ENCODE assay signal across 9 cellular contexts in the genomic region with DNA sequence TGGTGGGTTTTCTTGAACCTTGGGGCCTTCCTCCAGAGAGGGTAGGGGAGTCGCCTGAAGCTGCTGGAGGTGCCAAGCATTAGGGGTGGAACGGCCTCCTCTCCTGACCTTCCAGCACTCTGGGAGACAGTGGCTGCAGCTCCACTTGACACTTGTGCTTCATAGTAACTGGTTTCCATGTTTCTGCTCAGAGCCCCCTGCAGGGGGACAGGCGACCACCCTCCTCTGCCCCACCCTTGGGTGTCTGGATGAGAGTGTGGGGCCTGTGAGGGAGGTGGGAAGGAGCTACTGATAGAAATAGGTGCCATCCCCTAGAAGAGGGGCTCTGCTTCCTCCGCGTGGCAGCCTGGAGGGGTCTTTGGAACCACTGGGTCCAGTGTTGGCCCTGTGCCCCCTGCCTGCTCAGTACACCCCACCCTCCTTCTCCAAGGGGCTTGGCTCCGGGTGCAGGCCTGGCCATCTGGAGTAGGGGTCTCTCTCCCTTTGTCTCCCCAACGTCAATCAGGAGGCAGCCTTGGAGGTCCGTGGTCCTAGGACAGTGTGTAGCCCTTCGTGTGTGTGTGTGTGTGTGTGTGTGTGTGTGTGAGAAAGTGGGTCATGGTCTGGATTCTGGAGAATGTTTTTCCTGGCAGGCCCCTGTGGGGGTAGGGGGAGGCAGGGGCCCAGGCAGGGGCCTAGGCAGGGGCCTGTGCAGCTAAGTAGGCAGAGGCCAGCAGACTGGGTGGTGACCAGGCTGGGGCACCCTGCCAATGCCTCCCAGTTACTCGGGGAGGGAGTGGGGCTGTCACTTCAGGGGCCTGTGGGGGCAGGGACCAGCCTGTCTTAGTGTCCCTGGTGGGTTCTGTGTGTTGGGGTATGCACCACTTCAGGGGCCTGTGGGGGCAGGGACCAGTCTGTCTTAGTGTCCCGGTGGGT. TPM values are rescaled to one million over a fixed set of nuclear protein-coding genes. Genes with fewer than 3 reads are reported as not detected.
DNase-seq lines count a peak whose midpoint lies in the region; ATAC-seq, FAIRE-seq and TF ChIP-seq lines count a peak whose summit lies in the region.
"Had no signal": no experiment of that assay in that cellular context is flagged by ENCODE, and none has a peak within 500 bp of the region (broad histone marks: within the 10 kb centered on the region; RNA-seq: fewer than 3 reads in every experiment).

No MANE protein-coding gene starts in this region.

- no peaks in the 10 kb centered on the region for H3K9me3 Mint-ChIP-seq in activated naive CD4-positive, alpha-beta T cell treated with anti-CD3 and anti-CD28 coated beads, Interleukin-2, amount 50 U/mL, for 24 hours
- H3K9me3 Mint-ChIP-seq in type B pancreatic cell = no peaks in the 10 kb centered on the region

- TF ChIP-seq CTCF in GM12878 (IDR thresholded peaks at IDR 0.05 in 2 of 3, conservative IDR thresholded peaks at IDR 0.05 in 1 of 3; ENCODE audit: control insufficient read depth in 2 of 3, extremely low read depth in 1 of 3, insufficient read depth in 1 of 3, low read depth in 3 of 3, low read length in 3 of 3) = no peak
- TF ChIP-seq CTCF in type B pancreatic cell (conservative IDR thresholded peaks at IDR 0.05) = no peak

- RAD21 ChIA-PET in GM12878 (lab: Charles Lee; ENCODE audit: unreplicated experiment) = no interaction called here

- TF ChIP-seq RAD21 in GM12878 (IDR thresholded peaks at IDR 0.05; ENCODE audit: insufficient read depth, low read depth, low read length) = no peak

- peak overlapping the region; percentile 81 for H3K27ac Mint-ChIP-seq in activated naive CD4-positive, alpha-beta T cell treated with anti-CD3 and anti-CD28 coated beads, Interleukin-2, amount 50 U/mL, for 24 hours
- H3K27ac Mint-ChIP-seq in type B pancreatic cell = peak overlapping the region; percentile 96

- in situ Hi-C loops in GM12878 (cut with MboI) = no loop called here

- no peak overlapping the region for H2BK15ac ChIP-seq in mesenchymal stem cell (ENCODE audit: low read depth, poor library complexity, severe bottlenecking)

- H3K9me3 ChIP-seq in GM12878 (replicated peaks; ENCODE audit: control insufficient read depth, insufficient read depth, low read length) (no peaks in the 10 kb centered on the region), mesenchymal stem cell (ENCODE audit: control insufficient read depth, low read length) (no peaks in the 10 kb centered on the region)

- H3K4me1 Mint-ChIP-seq in activated naive CD4-positive, alpha-beta T cell treated with anti-CD3 and anti-CD28 coated beads, Interleukin-2, amount 50 U/mL, for 24 hours = peaks cover 81% of the 10 kb centered on the region
- H3K4me1 Mint-ChIP-seq in type B pancreatic cell (ENCODE audit: unreplicated experiment) = peaks cover 53% of the 10 kb centered on the region

- no peak overlapping the region for H3K27ac ChIP-seq in GM12878 (ENCODE audit: control insufficient read depth, insufficient read depth)
- H3K27ac ChIP-seq in mesenchymal stem cell (ENCODE audit: low read length, poor library complexity, severe bottlenecking) = peak overlapping the region; percentile 79

- no peak for FAIRE-seq in GM12878 (lab: Jason Lieb, UNC)

- intact Hi-C loops in GM12878 (cut with micrococcal nuclease; ENCODE audit: unreplicated experiment) = loop anchor here (10.0 kb wide), 1 partner anchor 110 kb away; no protein-coding TSS in a partner anchor

- H3K79me2 ChIP-seq in GM12878 (ENCODE audit: control insufficient read depth, insufficient read depth, low read length) = peaks cover 71% of the 10 kb centered on the region

- SMC1A ChIA-PET in GM12878 (lab: Charles Lee; ENCODE audit: uncharacterized antibody, unreplicated experiment) = no interaction called here

- BruUV-seq in GM12878 (replicated peaks; lab: Mats Ljungman, UMichigan) = no TSS peak

- no peak overlapping the region for H3K9ac ChIP-seq in GM12878 (ENCODE audit: control insufficient read depth, insufficient read depth, low read length)
- peak overlapping the region; percentile 90 for H3K9ac ChIP-seq in mesenchymal stem cell (ENCODE audit: low read length)

- H3K4me3 ChIP-seq in GM12878 = no peak overlapping the region; the same call in 1 of the 2 replicates
- H3K4me3 ChIP-seq in mesenchymal stem cell (ENCODE audit: insufficient read depth in 1 of 2, low read depth in 1 of 2, low read length in 2 of 2) = peak overlapping the region in 1 of 2 experiments; percentile 96

- peak overlapping the region in 1 of 2 experiments; percentile 5 for H3K18ac ChIP-seq in mesenchymal stem cell (ENCODE audit: low read depth in 1 of 2, low read length in 2 of 2)

- DNase-seq in activated naive CD4-positive, alpha-beta T cell treated with Interleukin-2 at 50 U/mL for 16 hours = no peak
- no peak for DNase-seq in GM12878 (ENCODE audit: low read depth, low spot score)
- no peak for DNase-seq in mesenchymal stem cell
- DNase-seq in type B pancreatic cell (ENCODE audit: extremely low spot score, unreplicated experiment) = no peak
- no peak for DNase-seq in SIG-M5 treated with dmso at 0.1 percent for 504 hours (lab: John Stamatoyannopoulos, UW; ENCODE audit: unreplicated experiment)
- no peak for DNase-seq in NCI-H82 treated with DMSO at 0.1 percent for 48 hours (lab: John Stamatoyannopoulos, UW; ENCODE audit: unreplicated experiment)
- no peak for DNase-seq in GDM1 (lab: John Stamatoyannopoulos, UW)
- DNase-seq: DMS153 had no signal

- H3K4me3 Mint-ChIP-seq in activated naive CD4-positive, alpha-beta T cell treated with anti-CD3 and anti-CD28 coated beads, Interleukin-2, amount 50 U/mL, for 24 hours = no peak overlapping the region
- H3K4me3 Mint-ChIP-seq in type B pancreatic cell = peak overlapping the region; percentile 31

- H3K27me3 ChIP-seq in GM12878 (replicated peaks in 1 of 2; ENCODE audit: control insufficient read depth in 2 of 2, insufficient read depth in 2 of 2, low read length in 1 of 2) (no peaks in the 10 kb centered on the region), mesenchymal stem cell (ENCODE audit: control insufficient read depth in 1 of 2, insufficient read depth in 1 of 2, low read length in 2 of 2) (no peaks in the 10 kb centered on the region)

- H3K23ac ChIP-seq in mesenchymal stem cell (ENCODE audit: low read length in 2 of 2) = peak overlapping the region in 1 of 2 experiments; percentile 2

- H3K14ac ChIP-seq in mesenchymal stem cell (ENCODE audit: low read length in 2 of 2) = no peak overlapping the region

- no peak overlapping the region for H4K8ac ChIP-seq in mesenchymal stem cell (ENCODE audit: low read length)

- H3K4me2 ChIP-seq in GM12878 (ENCODE audit: control insufficient read depth, insufficient read depth) (peak overlapping the region; percentile 31), mesenchymal stem cell (ENCODE audit: low read length, poor library complexity, severe bottlenecking) (peak overlapping the region; percentile 69)

- no peak for ATAC-seq in GM12878

- peaks cover 3% of the 10 kb centered on the region for H3K36me3 Mint-ChIP-seq in activated naive CD4-positive, alpha-beta T cell treated with anti-CD3 and anti-CD28 coated beads, Interleukin-2, amount 50 U/mL, for 24 hours
- peaks cover 17% of the 10 kb centered on the region for H3K36me3 Mint-ChIP-seq in type B pancreatic cell

- H3K4ac ChIP-seq in mesenchymal stem cell (ENCODE audit: low read depth in 1 of 2, low read length in 2 of 2) = no peak overlapping the region

- no peak for TF ChIP-seq POLR2A in GM12878 (IDR thresholded peaks at IDR 0.05; ENCODE audit: low read depth, low read length)

- H2AFZ ChIP-seq in GM12878 (ENCODE audit: control insufficient read depth, low read depth, low read length) = no peak overlapping the region
- no peak overlapping the region for H2AFZ ChIP-seq in mesenchymal stem cell (ENCODE audit: low read depth, low read length)

- H4K91ac ChIP-seq in mesenchymal stem cell (ENCODE audit: low read length) = peak overlapping the region; percentile 63

- peak overlapping the region; percentile 71 for H2BK5ac ChIP-seq in mesenchymal stem cell (ENCODE audit: low read depth, low read length, poor library complexity, severe bottlenecking)

- WGBS in GM12878 (ENCODE audit: insufficient coverage, insufficient replicate concordance, low lambda C conversion rate, missing lambda C conversion rate) = 80% methylated on average over 10 of the region's 11 CpGs
- 80% methylated on average over 10 of the region's 11 CpGs for WGBS in mesenchymal stem cell

- CTCF ChIA-PET in GM12878 (lab: Yijun Ruan, JAX) = interaction anchor here (0.5 to 4.6 kb wide), 2 partner anchors 10 to 108 kb away, joined by 3 to 59 read pairs; no protein-coding TSS in a partner anchor

- H2BK12ac ChIP-seq in mesenchymal stem cell (ENCODE audit: low read length in 2 of 2) = no peak overlapping the region

- peak overlapping the region; percentile 53 for H2AK5ac ChIP-seq in mesenchymal stem cell (ENCODE audit: low read length, severe bottlenecking)

- TF ChIP-seq EP300 in GM12878 (IDR thresholded peaks at IDR 0.05; ENCODE audit: borderline replicate concordance in 1 of 2, control insufficient read depth in 1 of 2, low read depth in 2 of 2, low read length in 2 of 2) = no peak

- peaks cover 10% of the 10 kb centered on the region; the same call in 1 of the 2 replicates for H4K20me1 ChIP-seq in GM12878 (ENCODE audit: control insufficient read depth, insufficient read depth)

- H3K79me1 ChIP-seq in mesenchymal stem cell (replicated peaks; ENCODE audit: low read length, poor library complexity, severe bottlenecking) = no peaks in the 10 kb centered on the region

- H3K4me1 ChIP-seq in GM12878 (ENCODE audit: control insufficient read depth, insufficient read depth, low read length) = peaks cover 24% of the 10 kb centered on the region
- peaks cover 67% of the 10 kb centered on the region for H3K4me1 ChIP-seq in mesenchymal stem cell (ENCODE audit: control insufficient read depth, insufficient read depth, low read depth, low read length)

- H3K27me3 Mint-ChIP-seq in activated naive CD4-positive, alpha-beta T cell treated with anti-CD3 and anti-CD28 coated beads, Interleukin-2, amount 50 U/mL, for 24 hours = no peaks in the 10 kb centered on the region
- no peaks in the 10 kb centered on the region for H3K27me3 Mint-ChIP-seq in type B pancreatic cell

- H3K36me3 ChIP-seq in GM12878 (ENCODE audit: control insufficient read depth in 2 of 2, insufficient read depth in 2 of 2, low read length in 1 of 2) (peaks cover 4 to 26% of the 10 kb centered on the region in 2 experiments; a peak in 3 of 4 replicates), mesenchymal stem cell (ENCODE audit: control insufficient read depth in 1 of 2, insufficient read depth in 2 of 2, low read depth in 1 of 2, low read length in 2 of 2) (peaks cover 40 to 51% of the 10 kb centered on the region in 2 experiments)

- no peak overlapping the region for H2BK120ac ChIP-seq in mesenchymal stem cell (ENCODE audit: low read depth, low read length)

- POLR2A ChIA-PET in GM12878 (lab: Charles Lee) = interaction anchor here (0.6 to 1.0 kb wide), 2 partner anchors 21 to 25 kb away, joined by 3 to 7 read pairs; partner anchors contain the start of gene RPL23

RNA-seq across cellular contexts. Expression of gene LASP1, which starts 4.9 kb away (rescaled TPM):
- total RNA-seq in GM12878 (2013; cell fraction: nucleolus; rRNA removed) = 86.9 and 95.9 TPM in 2 replicates
- 40.9 and 42.3 TPM in 2 replicates for total RNA-seq in GM12878 (2014; rRNA removed)
- 33.8 and 37.6 TPM in 2 replicates for total RNA-seq in GM12878 (2014; rRNA removed; fragmentation: Illumina TruSeq; extraction: Trizol)
- total RNA-seq in GM12878 (2021) = 105 and 114 TPM in 2 replicates
- polyA plus RNA-seq in GM12878 (2011; ENCODE audit: low read depth) = 52.3 TPM
- polyA plus RNA-seq in GM12878 (2011; rRNA removed) = 39.4 and 47.7 TPM in 2 replicates
- 88.5 and 98.7 TPM in 2 replicates for polyA plus RNA-seq in GM12878 (2011; cell fraction: cytosol; rRNA removed)
- polyA plus RNA-seq in GM12878 (2011; cell fraction: nucleus; rRNA removed) = 47.3 and 65.2 TPM in 2 replicates
- 89.6 and 99.7 TPM in 2 replicates for polyA plus RNA-seq in GM12878 (2012)
- polyA plus RNA-seq in GM12878 (2014; fragmentation: Illumina TruSeq; extraction: Trizol) = 69.5 and 81.8 TPM in 2 replicates
- polyA plus RNA-seq in GM12878 (2014; fragmentation: Nextera tagmentation; extraction: Ambion mirVana) = 10 to 100 TPM; 21.0 to 27.0 TPM
- 78.9 and 85.4 TPM in 2 replicates for polyA plus RNA-seq in GM12878 (2014; rRNA removed)
- 10 to 100 TPM; 70.8 to 74.5 TPM for polyA plus RNA-seq in GM12878 (2016; fragmentation: Nextera tagmentation; extraction: Ambion mirVana)
- 53.3 and 89.4 TPM in 2 replicates for polyA minus RNA-seq in GM12878 (2011; rRNA and poly(A)+ RNA removed)
- 35.5 and 39.2 TPM in 2 replicates for polyA minus RNA-seq in GM12878 (2011; cell fraction: cytosol; rRNA and poly(A)+ RNA removed)
- polyA minus RNA-seq in GM12878 (2011; cell fraction: nucleus; rRNA and poly(A)+ RNA removed) = 19.1 and 33.7 TPM in 2 replicates
- 223 TPM for polyA plus RNA-seq in mesenchymal stem cell (2013, experiment 1 of 2)
- 220 TPM for polyA plus RNA-seq in mesenchymal stem cell (2013, experiment 2 of 2)
- 159 and 210 TPM in 2 replicates for total RNA-seq in type B pancreatic cell (ENCODE audit: low replicate concordance)

RNA-seq across cellular contexts. Expression of gene RPL23, which starts 21.2 kb away (rescaled TPM):
- total RNA-seq in GM12878 (2013; cell fraction: nucleolus; rRNA removed) = 251 and 278 TPM in 2 replicates
- total RNA-seq in GM12878 (2014; rRNA removed) (2,317 and 2,414 TPM in 2 replicates), GM12878 (2014; rRNA removed; fragmentation: Illumina TruSeq; extraction: Trizol) (3,231 and 3,325 TPM in 2 replicates), GM12878 (2021) (2,200 and 2,256 TPM in 2 replicates), type B pancreatic cell (ENCODE audit: low replicate concordance) (1,908 and 1,925 TPM in 2 replicates)
- polyA plus RNA-seq in GM12878 (2011; ENCODE audit: low read depth) = 15,073 TPM
- polyA plus RNA-seq in GM12878 (2011; rRNA removed) (2,867 and 3,528 TPM in 2 replicates), GM12878 (2014; fragmentation: Illumina TruSeq; extraction: Trizol) (4,821 and 5,052 TPM in 2 replicates), GM12878 (2014; fragmentation: Nextera tagmentation; extraction: Ambion mirVana) (1,000 to 10,000 TPM; 3,319 to 3,754 TPM), GM12878 (2014; rRNA removed) (3,219 and 3,296 TPM in 2 replicates), GM12878 (2016; fragmentation: Nextera tagmentation; extraction: Ambion mirVana) (1,000 to 10,000 TPM; 2,341 to 2,536 TPM)
- polyA plus RNA-seq in GM12878 (2011; cell fraction: cytosol; rRNA removed) = 1,769 and 1,817 TPM in 2 replicates
- 668 and 763 TPM in 2 replicates for polyA plus RNA-seq in GM12878 (2011; cell fraction: nucleus; rRNA removed)
- 4,332 and 4,612 TPM in 2 replicates for polyA plus RNA-seq in GM12878 (2012)
- polyA minus RNA-seq in GM12878 (2011; rRNA and poly(A)+ RNA removed) = 682 and 694 TPM in 2 replicates
- polyA minus RNA-seq in GM12878 (2011; cell fraction: cytosol; rRNA and poly(A)+ RNA removed) = 326 and 362 TPM in 2 replicates
- polyA minus RNA-seq in GM12878 (2011; cell fraction: nucleus; rRNA and poly(A)+ RNA removed) = 94.9 and 131 TPM in 2 replicates
- 3,739 TPM for polyA plus RNA-seq in mesenchymal stem cell (2013, experiment 1 of 2)
- polyA plus RNA-seq in mesenchymal stem cell (2013, experiment 2 of 2) = 3,716 TPM

RNA-seq across cellular contexts. Expression of gene CWC25, which starts 49.6 kb away (rescaled TPM):
- total RNA-seq in GM12878 (2013; cell fraction: nucleolus; rRNA removed) = 35.9 and 43.1 TPM in 2 replicates
- total RNA-seq in GM12878 (2014; rRNA removed) (14.7 and 17.5 TPM in 2 replicates), GM12878 (2014; rRNA removed; fragmentation: Illumina TruSeq; extraction: Trizol) (18.5 and 19.9 TPM in 2 replicates), GM12878 (2021) (15.9 and 17.1 TPM in 2 replicates), type B pancreatic cell (ENCODE audit: low replicate concordance) (17.7 and 19.7 TPM in 2 replicates)
- polyA plus RNA-seq in GM12878 (2011; ENCODE audit: low read depth) = 15.8 TPM
- polyA plus RNA-seq in GM12878 (2011; rRNA removed) (29.6 and 30.7 TPM in 2 replicates), GM12878 (2014; fragmentation: Illumina TruSeq; extraction: Trizol) (29.7 and 29.9 TPM in 2 replicates), GM12878 (2014; fragmentation: Nextera tagmentation; extraction: Ambion mirVana) (10 to 100 TPM; 25.0 to 29.7 TPM), GM12878 (2014; rRNA removed) (19.9 and 28.1 TPM in 2 replicates), GM12878 (2016; fragmentation: Nextera tagmentation; extraction: Ambion mirVana) (10 to 100 TPM; 15.4 to 20.9 TPM)
- 25.2 and 26.9 TPM in 2 replicates for polyA plus RNA-seq in GM12878 (2011; cell fraction: cytosol; rRNA removed)
- polyA plus RNA-seq in GM12878 (2011; cell fraction: nucleus; rRNA removed) = 82.1 and 92.2 TPM in 2 replicates
- 20.4 and 24.4 TPM in 2 replicates for polyA plus RNA-seq in GM12878 (2012)
- polyA minus RNA-seq in GM12878 (2011; rRNA and poly(A)+ RNA removed) = 14.0 and 14.2 TPM in 2 replicates
- 3.2 and 5.6 TPM in 2 replicates for polyA minus RNA-seq in GM12878 (2011; cell fraction: cytosol; rRNA and poly(A)+ RNA removed)
- polyA minus RNA-seq in GM12878 (2011; cell fraction: nucleus; rRNA and poly(A)+ RNA removed) = 7.7 and 10.5 TPM in 2 replicates
- polyA plus RNA-seq in mesenchymal stem cell (2013, experiment 1 of 2) = 15.0 TPM
- 14.0 TPM for polyA plus RNA-seq in mesenchymal stem cell (2013, experiment 2 of 2)
